ENCODE assay signal across 19 cellular contexts in genomic region chr14:104757681-104758392, GRCh38. TPM values are rescaled to one million over a fixed set of nuclear protein-coding genes. Genes with fewer than 3 reads are reported as not detected.
DNase-seq lines count a peak whose midpoint lies in the region; ATAC-seq and TF ChIP-seq lines count a peak whose summit lies in the region.
"Had no signal": no experiment of that assay in that cellular context is flagged by ENCODE, and none has a peak within 500 bp of the region (broad histone marks: within the 10 kb centered on the region; RNA-seq: fewer than 3 reads in every experiment).

No MANE protein-coding gene starts in this region.

- no peak overlapping the region for H3K4me3 ChIP-seq in HL-60 (replicated peaks; ENCODE audit: insufficient read depth, low read length)

- no peak for ATAC-seq in activated naive CD8-positive, alpha-beta T cell treated with anti-CD3 and anti-CD28 coated beads, Interleukin-2, amount 50 U/mL, for 24 hours
- ATAC-seq in T-helper 17 cell (no peak), HG02588 (IDR thresholded peaks at IDR 0.05; ENCODE audit: unreplicated experiment) (no peak)
- ATAC-seq: SK-N-SH treated with all-trans-retinoic acid at 6 μM for 48 hours had no signal

- H3K9me3 ChIP-seq in T-helper 17 cell (ENCODE audit: control insufficient read depth, low read length, poor library complexity, severe bottlenecking): no peaks in the 10 kb centered on the region

- H3K4me3 Mint-ChIP-seq in activated naive CD8-positive, alpha-beta T cell: no peak overlapping the region
- no peak overlapping the region for H3K4me3 Mint-ChIP-seq in activated naive CD8-positive, alpha-beta T cell treated with anti-CD3 and anti-CD28 coated beads, Interleukin-2, amount 50 U/mL, for 24 hours
- H3K4me3 Mint-ChIP-seq in T-helper 17 cell (peak overlapping the region; percentile 33), neural crest cell (peak overlapping the region; percentile 23)

- peaks cover 4% of the 10 kb centered on the region for H3K36me3 Mint-ChIP-seq in activated naive CD8-positive, alpha-beta T cell
- H3K36me3 Mint-ChIP-seq in activated naive CD8-positive, alpha-beta T cell treated with anti-CD3 and anti-CD28 coated beads, Interleukin-2, amount 50 U/mL, for 24 hours (ENCODE audit: low read depth): peaks cover 30% of the 10 kb centered on the region
- H3K36me3 Mint-ChIP-seq in T-helper 17 cell (ENCODE audit: low read depth) (peaks cover 8% of the 10 kb centered on the region), neural crest cell (ENCODE audit: low read depth) (peaks cover 7% of the 10 kb centered on the region)

- no peaks in the 10 kb centered on the region for H3K27me3 Mint-ChIP-seq in activated naive CD8-positive, alpha-beta T cell
- no peaks in the 10 kb centered on the region for H3K27me3 Mint-ChIP-seq in activated naive CD8-positive, alpha-beta T cell treated with anti-CD3 and anti-CD28 coated beads, Interleukin-2, amount 50 U/mL, for 24 hours
- H3K27me3 Mint-ChIP-seq in T-helper 17 cell (no peaks in the 10 kb centered on the region), neural crest cell (ENCODE audit: low read depth) (no peaks in the 10 kb centered on the region)

- H3K27me3 ChIP-seq in HL-60 (ENCODE audit: insufficient read depth, poor library complexity, severe bottlenecking): no peaks in the 10 kb centered on the region

- H3K9me3 Mint-ChIP-seq in activated naive CD8-positive, alpha-beta T cell (ENCODE audit: low read depth): no peaks in the 10 kb centered on the region
- no peaks in the 10 kb centered on the region for H3K9me3 Mint-ChIP-seq in activated naive CD8-positive, alpha-beta T cell treated with anti-CD3 and anti-CD28 coated beads, Interleukin-2, amount 50 U/mL, for 24 hours
- no peaks in the 10 kb centered on the region for H3K9me3 Mint-ChIP-seq in neural crest cell

- peak overlapping the region; percentile 99 for H3K27ac ChIP-seq in HL-60 (replicated peaks)

- no peak for DNase-seq in activated naive CD8-positive, alpha-beta T cell treated with anti-CD3 and anti-CD28 coated beads, Interleukin-2, amount 50 U/mL, for 24 hours
- DNase-seq in HL-60 (ENCODE audit: low read depth in 1 of 2, low spot score in 1 of 2): no peak
- no peak for DNase-seq in T-helper 17 cell
- no peak for DNase-seq in neural crest cell (ENCODE audit: low read depth, low spot score)
- DNase-seq in hypothalamus (lab: John Stamatoyannopoulos, UW): no peak
- DNase-seq in anterior cingulate cortex (lab: John Stamatoyannopoulos, UW): no peak
- DNase-seq: C1 segment of cervical spinal cord, DMS79 treated with DMSO at 0.1 percent for 48 hours, KBM-7, MV-4-11, NCI-H1417, NCI-H187, NCI-H2107, NCI-H510A treated with DMSO at 0.1 percent for 48 hours, NCI-H774, SHP77 treated with DMSO at 0.1 percent for 48 hours had no signal

- H3K4me1 Mint-ChIP-seq in activated naive CD8-positive, alpha-beta T cell (ENCODE audit: low read depth): peaks cover 36% of the 10 kb centered on the region
- H3K4me1 Mint-ChIP-seq in activated naive CD8-positive, alpha-beta T cell treated with anti-CD3 and anti-CD28 coated beads, Interleukin-2, amount 50 U/mL, for 24 hours: peaks cover 33% of the 10 kb centered on the region
- peaks cover 36% of the 10 kb centered on the region for H3K4me1 Mint-ChIP-seq in T-helper 17 cell
- peaks cover 20% of the 10 kb centered on the region for H3K4me1 Mint-ChIP-seq in neural crest cell

- no peak for TF ChIP-seq CTCF in HL-60 (IDR thresholded peaks at IDR 0.05; ENCODE audit: insufficient read depth, low read length)
- TF ChIP-seq CTCF in neural crest cell (conservative IDR thresholded peaks at IDR 0.05): no peak

- peak overlapping the region; percentile 22 for H3K27ac Mint-ChIP-seq in activated naive CD8-positive, alpha-beta T cell
- no peak overlapping the region for H3K27ac Mint-ChIP-seq in activated naive CD8-positive, alpha-beta T cell treated with anti-CD3 and anti-CD28 coated beads, Interleukin-2, amount 50 U/mL, for 24 hours
- H3K27ac Mint-ChIP-seq in T-helper 17 cell (no peak overlapping the region), neural crest cell (ENCODE audit: unreplicated experiment) (no peak overlapping the region)

RNA-seq across cellular contexts. Expression of gene SIVA1, which starts 4.9 kb away (rescaled TPM):
- total RNA-seq in T-helper 17 cell: 10 to 100 TPM; 76.2 to 85.7 TPM
- total RNA-seq in neural crest cell: 109 and 121 TPM in 2 replicates

RNA-seq across cellular contexts. Expression of gene ADSS1, which starts 33.8 kb away (rescaled TPM):
- total RNA-seq in T-helper 17 cell: 1 to 10 TPM; 2.4 to 2.9 TPM
- total RNA-seq in neural crest cell: 4.4 and 5.0 TPM in 2 replicates

RNA-seq across cellular contexts. Expression of gene AKT1, which starts 37.7 kb away (rescaled TPM):
- 10 to 100 TPM; 72.4 to 77.2 TPM for total RNA-seq in T-helper 17 cell
- total RNA-seq in neural crest cell: 179 and 191 TPM in 2 replicates

RNA-seq across cellular contexts. Expression of gene ZBTB42, which starts 43.1 kb away (rescaled TPM):
- total RNA-seq in T-helper 17 cell (1 to 10 TPM; 2.7 to 3.3 TPM), neural crest cell (2.2 and 2.7 TPM in 2 replicates)

Comparison
In these comparisons a context has a peak if more than half of its experiments do, and no peak if none do; other contexts are left out.
1. H3K4me3 Mint-ChIP-seq: peak in T-helper 17 cell (single experiment) and neural crest cell (single experiment); none in activated naive CD8-positive, alpha-beta T cell (single experiment) and activated naive CD8-positive, alpha-beta T cell treated with anti-CD3 and anti-CD28 coated beads, Interleukin-2, amount 50 U/mL, for 24 hours (single experiment).